In genomic region chr1:10257851-10258250, GRCh38 we compare ENCODE assay signal across 1 cellular context.
TF ChIP-seq lines count a peak whose summit lies in the region.

No MANE protein-coding gene starts in this region.

TF ChIP-seq in HepG2, 621 proteins besides CTCF, POLR2A, EP300 and RAD21 (continued from another document):
- TF ChIP-seq ARID5B (CRISPR knock-in tag; IDR thresholded peaks at IDR 0.05) (0 out of 2 replicates have a peak, but pooled peaks have one; percentile 11), ATF7-NPFF (CRISPR knock-in tag; IDR thresholded peaks at IDR 0.05; ENCODE audit: low read depth) (no peak), REL (CRISPR knock-in tag; conservative IDR thresholded peaks at IDR 0.05) (no peak), ZNF496 (CRISPR knock-in tag; IDR thresholded peaks at IDR 0.05; ENCODE audit: insufficient replicate concordance) (no peak), GATAD2A (CRISPR knock-in tag; IDR thresholded peaks at IDR 0.05) (0 out of 2 replicates have a peak, but pooled peaks have one; percentile 16), DR1 (CRISPR knock-in tag; IDR thresholded peaks at IDR 0.05) (no peak)
